ENCODE assay signal across 23 cellular contexts in the genomic region with DNA sequence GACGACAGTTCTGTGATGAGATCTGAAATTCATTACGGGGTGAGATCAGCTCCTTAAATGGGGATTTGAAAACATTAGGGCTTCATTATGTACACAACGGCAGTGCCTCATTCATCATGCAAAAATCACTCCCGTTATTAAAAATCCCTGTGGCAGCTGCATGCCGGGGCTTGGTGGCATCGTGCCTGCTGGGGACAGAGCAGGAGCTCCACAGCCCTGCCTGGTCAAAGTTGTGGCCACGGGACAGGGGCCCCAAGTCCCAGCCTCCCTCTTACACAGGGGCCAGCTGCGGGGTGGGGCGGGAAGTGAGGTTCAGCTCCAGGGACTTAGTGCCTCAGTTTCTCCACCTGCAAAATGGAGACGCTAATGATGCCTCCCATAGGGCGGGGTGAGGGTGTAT. TPM values are rescaled to one million over a fixed set of nuclear protein-coding genes. Genes with fewer than 3 reads are reported as not detected.
A peak's percentile ranks its signal among the peaks of the same experiment; 100 is the strongest.
DNase-seq lines count a peak whose midpoint lies in the region; ATAC-seq, FAIRE-seq and TF ChIP-seq lines count a peak whose summit lies in the region.
"Had no signal": no experiment of that assay in that cellular context is flagged by ENCODE, and none has a peak within 500 bp of the region (broad histone marks: within the 10 kb centered on the region; RNA-seq: fewer than 3 reads in every experiment).

No MANE protein-coding gene starts in this region.

- no peak overlapping the region for H3K9ac ChIP-seq in SK-N-SH

- peaks cover 30% of the 10 kb centered on the region for H3K27me3 Mint-ChIP-seq in stimulated activated naive CD8-positive, alpha-beta T cell treated with anti-CD3 and anti-CD28 coated beads, Interleukin-15, Interleukin-2, amounts not matched to agents 100 ng/mL and 50 ng/mL, for 24 hours
- H3K27me3 Mint-ChIP-seq in WTC11 (ENCODE audit: low read depth) (peaks cover 98% of the 10 kb centered on the region), mesothelial cell of epicardium (ENCODE audit: low read depth) (peaks cover 25% of the 10 kb centered on the region)

- no peak for TF ChIP-seq RAD21 in SK-N-SH (IDR thresholded peaks at IDR 0.05; ENCODE audit: low read length)

- H3K27ac Mint-ChIP-seq in stimulated activated naive CD8-positive, alpha-beta T cell treated with anti-CD3 and anti-CD28 coated beads, Interleukin-15, Interleukin-2, amounts not matched to agents 100 ng/mL and 50 ng/mL, for 24 hours: no peak overlapping the region
- H3K27ac Mint-ChIP-seq in WTC11 (no peak overlapping the region), mesothelial cell of epicardium (no peak overlapping the region)
- H3K27ac Mint-ChIP-seq: activated naive CD8-positive, alpha-beta T cell treated with anti-CD3 and anti-CD28 coated beads for 36 hours; activated T-cell treated with anti-CD3 and anti-CD28 coated beads, Interleukin-2, amount 50 U/mL, for 24 hours; progenitor cell of endocrine pancreas had no signal

- no peak overlapping the region for H3K27ac ChIP-seq in SK-N-SH (ENCODE audit: low read depth in 2 of 2, low read length in 1 of 2)
- H3K27ac ChIP-seq: HL-60, suprapubic skin had no signal

- peaks cover 0 to 15% of the 10 kb centered on the region in 2 experiments; a peak in 2 of 4 replicates for H3K4me1 ChIP-seq in SK-N-SH (ENCODE audit: control insufficient read depth in 1 of 2, insufficient read depth in 2 of 2, low read depth in 1 of 2, low read length in 1 of 2)

- no peak overlapping the region for H2AFZ ChIP-seq in SK-N-SH (ENCODE audit: low read depth)

- H3K27me3 ChIP-seq in SK-N-SH (ENCODE audit: insufficient read depth): no peaks in the 10 kb centered on the region
- H3K27me3 ChIP-seq: suprapubic skin, upper lobe of right lung had no signal

- DNase-seq in stimulated activated naive CD8-positive, alpha-beta T cell treated with anti-CD3 and anti-CD28 coated beads, Interleukin-15, Interleukin-2, amounts not matched to agents 100 U/mL and 50 U/mL, for 24 hours: no peak
- DNase-seq in WTC11 (ENCODE audit: low spot score): no peak
- DNase-seq in mesothelial cell of epicardium (ENCODE audit: low spot score in 2 of 2, unreplicated experiment in 2 of 2): no peak
- DNase-seq in GM19239 (ENCODE audit: insufficient read length, low spot score): no peak
- DNase-seq in stimulated activated CD4-positive, alpha-beta T cell treated with anti-CD3 and anti-CD28 coated beads, Interleukin-15, amount 100 ng/mL, for 24 hours: no peak
- DNase-seq in NCI-H1417 treated with DMSO at 0.1 percent for 48 hours (lab: John Stamatoyannopoulos, UW): no peak
- DNase-seq in SK-N-SH: no peak
- DNase-seq: activated B cell treated with CpG ODN at 0.5 μM for 24 hours; activated CD4-positive, alpha-beta T cell treated with anti-CD3 and anti-CD28 coated beads, Interleukin-2, amount 50 U/mL, for 1 hour; activated gamma-delta T cell; activated naive CD8-positive, alpha-beta T cell treated with anti-CD3 and anti-CD28 coated beads for 36 hours; activated T-cell treated with anti-CD3 and anti-CD28 coated beads, Interleukin-2, amount 50 U/mL, for 24 hours; CD4-positive, alpha-beta memory T cell; NCI-H1436 treated with DMSO at 0.1 percent for 48 hours; NCI-H345; upper lobe of right lung had no signal

- no peak for TF ChIP-seq EP300 in SK-N-SH (IDR thresholded peaks at IDR 0.05; ENCODE audit: borderline replicate concordance in 1 of 2, low read depth in 1 of 2, low read length in 1 of 2)

- peaks cover 6% of the 10 kb centered on the region for H3K4me1 Mint-ChIP-seq in stimulated activated naive CD8-positive, alpha-beta T cell treated with anti-CD3 and anti-CD28 coated beads, Interleukin-15, Interleukin-2, amounts not matched to agents 100 ng/mL and 50 ng/mL, for 24 hours (ENCODE audit: low read depth)
- H3K4me1 Mint-ChIP-seq in WTC11: peaks cover 18% of the 10 kb centered on the region
- H3K4me1 Mint-ChIP-seq in mesothelial cell of epicardium: peaks cover 52% of the 10 kb centered on the region

- H3K9me3 ChIP-seq in SK-N-SH: no peaks in the 10 kb centered on the region
- H3K9me3 ChIP-seq: suprapubic skin, upper lobe of right lung had no signal

- H3K9me2 ChIP-seq in SK-N-SH: no peaks in the 10 kb centered on the region

- peaks cover 16% of the 10 kb centered on the region for H4K20me1 ChIP-seq in SK-N-SH (ENCODE audit: insufficient read depth)

- peaks cover 3% of the 10 kb centered on the region for H3K36me3 Mint-ChIP-seq in stimulated activated naive CD8-positive, alpha-beta T cell treated with anti-CD3 and anti-CD28 coated beads, Interleukin-15, Interleukin-2, amounts not matched to agents 100 ng/mL and 50 ng/mL, for 24 hours (ENCODE audit: low read depth)
- H3K36me3 Mint-ChIP-seq in WTC11 (peaks cover 8% of the 10 kb centered on the region), mesothelial cell of epicardium (no peaks in the 10 kb centered on the region)

- H3K4me3 ChIP-seq in SK-N-SH (ENCODE audit: low read depth in 2 of 2, low read length in 1 of 2): no peak overlapping the region

- POLR2A ChIA-PET in WTC11 (lab: Charles Lee): no interaction called here
- POLR2A ChIA-PET in SK-N-SH (lab: Yijun Ruan, JAX): interaction anchor here (1.1 kb wide), 1 partner anchor 25 kb away, joined by 3 read pairs; no protein-coding TSS in a partner anchor

- 93% methylated on average over 9 of the region's 11 CpGs for WGBS in SK-N-SH (ENCODE audit: low lambda C conversion rate)

- CTCF ChIA-PET in WTC11 (lab: Charles Lee) (interaction anchor here (0.5 to 2.9 kb wide), 11 partner anchors 10 to 179 kb away, joined by 3 to 12 read pairs (median 5); partner anchors contain the start of gene STIP1), SK-N-SH (lab: Yijun Ruan, JAX) (interaction anchor here (1.2 to 2.6 kb wide), 4 partner anchors 11 to 142 kb away, joined by 5 to 17 read pairs (median 6); no protein-coding TSS in a partner anchor)

- TF ChIP-seq CTCF in WTC11 (IDR thresholded peaks at IDR 0.05) (no peak), mesothelial cell of epicardium (IDR thresholded peaks at IDR 0.05; ENCODE audit: unreplicated experiment) (no peak), SK-N-SH (IDR thresholded peaks at IDR 0.05) (no peak)

- FAIRE-seq in GM19239 (lab: Jason Lieb, UNC): no peak
- FAIRE-seq: D721Med had no signal

- no peaks in the 10 kb centered on the region for H3F3A ChIP-seq in SK-N-SH (replicated peaks; ENCODE audit: insufficient read depth)

- H3K4me3 Mint-ChIP-seq in stimulated activated naive CD8-positive, alpha-beta T cell treated with anti-CD3 and anti-CD28 coated beads, Interleukin-15, Interleukin-2, amounts not matched to agents 100 ng/mL and 50 ng/mL, for 24 hours: peak overlapping the region; percentile 13
- H3K4me3 Mint-ChIP-seq in WTC11 (peak overlapping the region; percentile 69; the same call in 1 of the 2 replicates), mesothelial cell of epicardium (peak overlapping the region; percentile 6)
- H3K4me3 Mint-ChIP-seq: activated naive CD8-positive, alpha-beta T cell treated with anti-CD3 and anti-CD28 coated beads for 36 hours; activated T-cell treated with anti-CD3 and anti-CD28 coated beads, Interleukin-2, amount 50 U/mL, for 24 hours had no signal

- H3K9me3 Mint-ChIP-seq in stimulated activated naive CD8-positive, alpha-beta T cell treated with anti-CD3 and anti-CD28 coated beads, Interleukin-15, Interleukin-2, amounts not matched to agents 100 ng/mL and 50 ng/mL, for 24 hours: no peaks in the 10 kb centered on the region
- H3K9me3 Mint-ChIP-seq in WTC11: peaks cover 14% of the 10 kb centered on the region
- H3K9me3 Mint-ChIP-seq in mesothelial cell of epicardium: no peaks in the 10 kb centered on the region
- H3K9me3 Mint-ChIP-seq: activated T-cell treated with anti-CD3 and anti-CD28 coated beads, Interleukin-2, amount 50 U/mL, for 24 hours had no signal

- no peak overlapping the region for H3K4me2 ChIP-seq in SK-N-SH

- no peak for ATAC-seq in stimulated activated naive CD8-positive, alpha-beta T cell treated with anti-CD3 and anti-CD28 coated beads, Interleukin-15, Interleukin-2, amounts not matched to agents 100 U/mL and 50 U/mL, for 24 hours
- no peak for ATAC-seq in WTC11
- ATAC-seq: stimulated activated memory B cell treated with anti-CD40 and anti-IgM and Interleukin-4, amounts not matched to agents 10 μg/mL and 1 μg/mL and 100 μg/mL, for 72 hours had no signal

- peaks cover 0 to 11% of the 10 kb centered on the region in 2 experiments for H3K36me3 ChIP-seq in SK-N-SH (replicated peaks in 1 of 2; ENCODE audit: control insufficient read depth in 1 of 2, insufficient read depth in 2 of 2, low read length in 1 of 2)
- H3K36me3 ChIP-seq: suprapubic skin, upper lobe of right lung had no signal

- H3K79me2 ChIP-seq in SK-N-SH (ENCODE audit: insufficient read depth): no peaks in the 10 kb centered on the region

TF ChIP-seq in WTC11, 78 proteins besides CTCF, POLR2A, EP300 and RAD21:
- no peak for TF ChIP-seq TEAD4 (CRISPR knock-in tag; IDR thresholded peaks at IDR 0.05)

TF ChIP-seq in SK-N-SH, 30 proteins besides CTCF, POLR2A, EP300 and RAD21:
- TF ChIP-seq RXRA (IDR thresholded peaks at IDR 0.05; ENCODE audit: borderline replicate concordance, low read depth): no peak
- TF ChIP-seq TCF12 (IDR thresholded peaks at IDR 0.05): no peak
- TF ChIP-seq FOXM1 (IDR thresholded peaks at IDR 0.05; ENCODE audit: low read depth): no peak
- TF ChIP-seq NFIC (IDR thresholded peaks at IDR 0.05; ENCODE audit: borderline replicate concordance): no peak

RNA-seq across cellular contexts. Expression of gene OTUB1, which starts 20.2 kb away (rescaled TPM):
- total RNA-seq in WTC11 (2021) (94.3 to 112 TPM (median 99.3 TPM) in 3 replicates), mesothelial cell of epicardium (98.0 to 99.7 TPM (median 98.7 TPM) in 3 replicates)
- polyA plus RNA-seq in SK-N-SH (2012; rRNA removed): 183 and 195 TPM in 2 replicates
- 76.2 and 109 TPM in 2 replicates for polyA plus RNA-seq in SK-N-SH (2012; cell fraction: cytosol; rRNA removed)
- polyA plus RNA-seq in SK-N-SH (2012; cell fraction: nucleus; rRNA removed): 446 and 520 TPM in 2 replicates

RNA-seq across cellular contexts. Expression of gene FLRT1, which starts 29.3 kb away (rescaled TPM):
- total RNA-seq in WTC11 (2021) (0.14 to 0.20 TPM (median 0.16 TPM) in 3 replicates), mesothelial cell of epicardium (7.1 to 7.9 TPM (median 7.3 TPM) in 3 replicates)
- 0.03 TPM in 2 replicates for polyA plus RNA-seq in SK-N-SH (2012; rRNA removed)
- polyA plus RNA-seq in SK-N-SH (2012; cell fraction: cytosol; rRNA removed): 0.05 and 0.06 TPM in 2 replicates
- 0.06 and 0.07 TPM in 2 replicates for polyA plus RNA-seq in SK-N-SH (2012; cell fraction: nucleus; rRNA removed)
- total RNA-seq: activated B cell treated with CpG ODN at 0.5 μM for 24 hours; activated naive CD8-positive, alpha-beta T cell treated with anti-CD3 and anti-CD28 coated beads for 36 hours; CD4-positive, alpha-beta memory T cell; Daoy; suprapubic skin; upper lobe of right lung had no signal
- polyA plus RNA-seq: CD4-positive, alpha-beta memory T cell had no signal

RNA-seq across cellular contexts. Expression of gene COX8A, which starts 32.0 kb away (rescaled TPM):
- 518 to 587 TPM (median 554 TPM) in 3 replicates for total RNA-seq in WTC11 (2021)
- total RNA-seq in mesothelial cell of epicardium: 169 to 178 TPM (median 177 TPM) in 3 replicates
- polyA plus RNA-seq in SK-N-SH (2012; rRNA removed): 597 and 824 TPM in 2 replicates
- polyA plus RNA-seq in SK-N-SH (2012; cell fraction: cytosol; rRNA removed): 313 and 507 TPM in 2 replicates
- 180 and 321 TPM in 2 replicates for polyA plus RNA-seq in SK-N-SH (2012; cell fraction: nucleus; rRNA removed)

Comparison
In these comparisons a context has a peak if more than half of its experiments do, and no peak if none do; other contexts are left out.
1. H3K4me3 Mint-ChIP-seq: peak in every context shown above with its lines; median percentile 69 in WTC11; 13 in stimulated activated naive CD8-positive, alpha-beta T cell treated with anti-CD3 and anti-CD28 coated beads, Interleukin-15, Interleukin-2, amounts not matched to agents 100 ng/mL and 50 ng/mL, for 24 hours; 6 in mesothelial cell of epicardium.